13 cellular contexts compared by ENCODE assay signal in the genomic region with DNA sequence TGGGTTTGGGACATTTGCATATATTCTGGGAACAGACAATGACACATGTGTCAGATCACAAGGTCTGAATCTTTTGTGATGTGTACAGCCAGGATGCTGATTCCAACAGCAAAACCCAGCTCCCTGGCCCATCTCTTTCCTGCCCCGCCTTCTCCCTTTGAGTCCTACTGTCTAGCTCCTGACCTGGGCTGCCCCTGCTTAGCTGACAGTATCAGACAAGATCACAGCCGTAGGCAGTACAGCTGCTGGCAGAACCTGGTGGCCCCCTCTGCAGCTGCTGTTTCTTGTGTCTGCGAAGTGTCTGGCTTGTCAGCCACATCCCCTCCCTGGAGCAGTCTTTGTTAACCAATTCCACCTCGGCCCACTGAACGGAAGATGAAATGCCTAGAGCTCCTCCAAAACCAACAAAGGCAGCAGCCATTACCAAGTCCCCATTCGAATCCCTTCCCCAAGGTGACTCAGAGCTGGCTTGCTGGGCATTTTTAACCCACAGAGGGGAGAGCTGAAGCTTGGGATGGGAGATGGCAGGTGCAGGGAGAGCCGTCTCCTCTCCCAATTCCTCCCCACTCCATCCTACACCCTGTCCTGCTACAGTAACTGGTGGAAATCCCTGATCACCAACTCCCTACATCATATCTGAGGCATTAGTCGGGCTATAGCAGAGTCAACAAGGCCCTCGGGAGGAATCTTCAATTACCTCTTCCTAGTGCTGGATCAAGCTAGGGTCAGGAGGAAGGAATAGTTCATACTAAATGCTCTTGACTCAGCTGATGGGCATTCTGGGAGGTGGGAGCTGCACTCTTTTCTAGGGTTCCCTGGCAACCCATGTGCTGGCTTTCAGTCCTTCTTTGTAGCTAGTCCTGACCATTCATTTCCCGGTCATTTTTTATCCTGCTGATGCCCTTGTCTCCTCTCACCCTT. TPM values are rescaled to one million over a fixed set of nuclear protein-coding genes. Genes with fewer than 3 reads are reported as not detected.
DNase-seq lines count a peak whose midpoint lies in the region; ATAC-seq, FAIRE-seq and TF ChIP-seq lines count a peak whose summit lies in the region.
"Had no signal": no experiment of that assay in that cellular context is flagged by ENCODE, and none has a peak within 500 bp of the region (broad histone marks: within the 10 kb centered on the region; RNA-seq: fewer than 3 reads in every experiment).

No MANE protein-coding gene starts in this region.

- H3K9me3 Mint-ChIP-seq in WTC11 (no peaks in the 10 kb centered on the region), neural crest cell (no peaks in the 10 kb centered on the region)
- H3K9me3 Mint-ChIP-seq: T-cell had no signal

- H3K4me3 Mint-ChIP-seq in WTC11, result no peak overlapping the region
- peak overlapping the region; percentile 64 for H3K4me3 Mint-ChIP-seq in neural crest cell
- H3K4me3 Mint-ChIP-seq: T-cell had no signal

- CTCF ChIA-PET in WTC11 (lab: Charles Lee), result interaction anchor here (0.7 to 2.8 kb wide), 12 partner anchors 12 to 97 kb away, joined by 3 to 27 read pairs (median 4); no protein-coding TSS in a partner anchor

- peak; percentile 58 for ATAC-seq in WTC11
- ATAC-seq: T-cell had no signal

- POLR2A ChIA-PET in WTC11 (lab: Charles Lee), result interaction anchor here (0.9 to 1.5 kb wide), 2 partner anchors 11 to 14 kb away, joined by 4 read pairs; no protein-coding TSS in a partner anchor

- H3K27me3 Mint-ChIP-seq in WTC11 (ENCODE audit: low read depth) (no peaks in the 10 kb centered on the region), neural crest cell (ENCODE audit: low read depth) (no peaks in the 10 kb centered on the region)

- FAIRE-seq in RCC 7860 (lab: Jason Lieb, UNC), result no peak

- peak; percentile 97 for DNase-seq in ELF-1 (ENCODE audit: low read depth, low spot score)
- DNase-seq in NCI-H146 (lab: John Stamatoyannopoulos, UW), result peak; percentile 94
- DNase-seq in WTC11 (ENCODE audit: low spot score), result no peak
- peak; percentile 55 for DNase-seq in neural crest cell (ENCODE audit: low read depth, low spot score)
- DNase-seq in substantia nigra (lab: John Stamatoyannopoulos, UW), result no peak
- no peak for DNase-seq in NCI-H345 (lab: John Stamatoyannopoulos, UW)
- DNase-seq in RCC 7860 (ENCODE audit: low spot score), result no peak
- no peak for DNase-seq in cerebellar nuclear complex (lab: John Stamatoyannopoulos, UW)
- DNase-seq: foreskin fibroblast, mammary epithelial cell, spleen, T-cell had no signal

- H3K36me3 Mint-ChIP-seq in WTC11 (peaks cover 18% of the 10 kb centered on the region), neural crest cell (ENCODE audit: low read depth) (no peaks in the 10 kb centered on the region)
- H3K36me3 Mint-ChIP-seq: T-cell had no signal

- H3K4me1 Mint-ChIP-seq in WTC11 (peaks cover 51% of the 10 kb centered on the region), neural crest cell (peaks cover 65% of the 10 kb centered on the region)

- H3K27ac ChIP-seq in substantia nigra (ENCODE audit: low read depth, low read length, poor library complexity, severe bottlenecking), result no peak overlapping the region
- H3K27ac ChIP-seq: spleen had no signal

- 0 out of 2 replicates have a peak overlapping the region, but pooled peaks have one; percentile 5 for H3K27ac Mint-ChIP-seq in WTC11
- peak overlapping the region; percentile 85 for H3K27ac Mint-ChIP-seq in neural crest cell (ENCODE audit: unreplicated experiment)
- H3K27ac Mint-ChIP-seq: T-cell had no signal

- no peak for TF ChIP-seq CTCF in WTC11 (IDR thresholded peaks at IDR 0.05)
- TF ChIP-seq CTCF in neural crest cell (conservative IDR thresholded peaks at IDR 0.05), result no peak

TF ChIP-seq in WTC11, 78 proteins besides CTCF, POLR2A, EP300 and RAD21:
- TF ChIP-seq ZNF219 (CRISPR knock-in tag; IDR thresholded peaks at IDR 0.05; ENCODE audit: borderline replicate concordance) (no peak), NR1H2 (CRISPR knock-in tag; IDR thresholded peaks at IDR 0.05) (no peak), ZSCAN18 (CRISPR knock-in tag; IDR thresholded peaks at IDR 0.05) (no peak), GABPB1 (CRISPR knock-in tag; IDR thresholded peaks at IDR 0.05) (no peak), RELA (CRISPR knock-in tag; IDR thresholded peaks at IDR 0.05; ENCODE audit: borderline replicate concordance) (no peak), FOXK1 (CRISPR knock-in tag; IDR thresholded peaks at IDR 0.05) (no peak), ZNF232 (CRISPR knock-in tag; IDR thresholded peaks at IDR 0.05) (no peak), ZNF121 (CRISPR knock-in tag; IDR thresholded peaks at IDR 0.05) (no peak), ZNF416 (CRISPR knock-in tag; IDR thresholded peaks at IDR 0.05) (no peak), ZNF671 (CRISPR knock-in tag; IDR thresholded peaks at IDR 0.05) (no peak), TEAD1 (CRISPR knock-in tag; IDR thresholded peaks at IDR 0.05) (no peak)
- TF ChIP-seq, protein P1, sequence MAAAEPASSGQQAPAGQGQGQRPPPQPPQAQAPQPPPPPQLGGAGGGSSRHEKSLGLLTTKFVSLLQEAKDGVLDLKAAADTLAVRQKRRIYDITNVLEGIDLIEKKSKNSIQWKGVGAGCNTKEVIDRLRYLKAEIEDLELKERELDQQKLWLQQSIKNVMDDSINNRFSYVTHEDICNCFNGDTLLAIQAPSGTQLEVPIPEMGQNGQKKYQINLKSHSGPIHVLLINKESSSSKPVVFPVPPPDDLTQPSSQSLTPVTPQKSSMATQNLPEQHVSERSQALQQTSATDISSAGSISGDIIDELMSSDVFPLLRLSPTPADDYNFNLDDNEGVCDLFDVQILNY (CRISPR knock-in tag; IDR thresholded peaks at IDR 0.05), result no peak
- TF ChIP-seq, protein P2, sequence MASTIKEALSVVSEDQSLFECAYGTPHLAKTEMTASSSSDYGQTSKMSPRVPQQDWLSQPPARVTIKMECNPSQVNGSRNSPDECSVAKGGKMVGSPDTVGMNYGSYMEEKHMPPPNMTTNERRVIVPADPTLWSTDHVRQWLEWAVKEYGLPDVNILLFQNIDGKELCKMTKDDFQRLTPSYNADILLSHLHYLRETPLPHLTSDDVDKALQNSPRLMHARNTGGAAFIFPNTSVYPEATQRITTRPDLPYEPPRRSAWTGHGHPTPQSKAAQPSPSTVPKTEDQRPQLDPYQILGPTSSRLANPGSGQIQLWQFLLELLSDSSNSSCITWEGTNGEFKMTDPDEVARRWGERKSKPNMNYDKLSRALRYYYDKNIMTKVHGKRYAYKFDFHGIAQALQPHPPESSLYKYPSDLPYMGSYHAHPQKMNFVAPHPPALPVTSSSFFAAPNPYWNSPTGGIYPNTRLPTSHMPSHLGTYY (CRISPR knock-in tag; IDR thresholded peaks at IDR 0.05), result no peak

RNA-seq across cellular contexts. Expression of gene PIPOX, which starts 5.8 kb away (rescaled TPM):
- total RNA-seq in WTC11 (2021) (32.4 to 34.2 TPM (median 34.1 TPM) in 3 replicates), neural crest cell (3.3 and 4.1 TPM in 2 replicates)

RNA-seq across cellular contexts. Expression of gene SEZ6, which starts 42.9 kb away (rescaled TPM):
- total RNA-seq in WTC11 (2021) (1.4 to 3.0 TPM (median 1.6 TPM) in 3 replicates), neural crest cell (0.30 and 0.72 TPM in 2 replicates)
- total RNA-seq: H4, mammary epithelial cell had no signal

Comparison
In these comparisons a context has a peak if more than half of its experiments do, and no peak if none do; other contexts are left out.
1. DNase-seq: peak in ELF-1 (single experiment), NCI-H146 (single experiment) and neural crest cell (single experiment); none in WTC11 (single experiment), substantia nigra (0 of 49), NCI-H345 (single experiment), RCC 7860 (single experiment) and cerebellar nuclear complex (0 of 2).